8 cellular contexts compared by ENCODE assay signal in genomic region chr9:114322831-114323531, GRCh38. TPM values are rescaled to one million over a fixed set of nuclear protein-coding genes. Genes with fewer than 3 reads are reported as not detected.
"Had no signal": no experiment of that assay in that cellular context is flagged by ENCODE, and none has a peak within 500 bp of the region (broad histone marks: within the 10 kb centered on the region; RNA-seq: fewer than 3 reads in every experiment).

ORM1 (plus strand) TSS chr9:114323098; CDS start chr9:114323134, 36 bp downstream.

RNA-seq across cellular contexts. Expression of gene ORM1, which starts in this region (rescaled TPM):
- total RNA-seq: activated CD4-positive, alpha-beta T cell treated with anti-CD3 and anti-CD28 coated beads, Interleukin-2, amount 10 ng/mL, durations not matched to agents 24 days and 14 days; activated naive CD8-positive, alpha-beta T cell treated with anti-CD3 and anti-CD28 coated beads for 36 hours; dermis blood vessel endothelial cell; lower leg skin; naive thymus-derived CD8-positive, alpha-beta T cell; osteocyte; prostate gland; vagina had no signal
- polyA plus RNA-seq: naive thymus-derived CD8-positive, alpha-beta T cell had no signal
